ENCODE assay signal across 8 cellular contexts in genomic region chr3:13879946-13880810, GRCh38. TPM values are rescaled to one million over a fixed set of nuclear protein-coding genes. Genes with fewer than 3 reads are reported as not detected.
DNase-seq lines count a peak whose midpoint lies in the region; TF ChIP-seq lines count a peak whose summit lies in the region.

TSS of gene WNT7A (minus strand) at chr3:13880071. CDS start at chr3:13879816, 255 bp downstream.

- H3K9me3 ChIP-seq in left ventricle myocardium inferior (replicated peaks) = peaks cover 5% of the 10 kb centered on the region

- H3K27ac ChIP-seq in left ventricle myocardium inferior (replicated peaks) = no peak within 1 kb of the TSS

- intact Hi-C loops in left ventricle myocardium inferior (cut with micrococcal nuclease) = no loop called here

- H3K4me1 ChIP-seq in left ventricle myocardium inferior = peaks cover 31% of the 10 kb centered on the region

- peak; percentile 66; the same call in 1 of the 2 replicates for TF ChIP-seq RAD21 in Ishikawa (IDR thresholded peaks at IDR 0.05; ENCODE audit: low read depth)

- peaks cover 99% of the 10 kb centered on the region for H3K27me3 ChIP-seq in left ventricle myocardium inferior (ENCODE audit: low read depth)

- peak; percentile 51 for TF ChIP-seq CTCF in left ventricle myocardium inferior (IDR thresholded peaks at IDR 0.05; ENCODE audit: borderline replicate concordance)

- no peaks in the 10 kb centered on the region for H3K36me3 ChIP-seq in left ventricle myocardium inferior

- TF ChIP-seq EP300 in Ishikawa (IDR thresholded peaks at IDR 0.05; ENCODE audit: borderline replicate concordance) = no peak; the same call in 1 of the 2 replicates

- peak; percentile 33 for DNase-seq in CD1c-positive myeloid dendritic cell (ENCODE audit: extremely low spot score)
- peak; percentile 68 for DNase-seq in activated effector memory CD4-positive, alpha-beta T cell treated with Interleukin-2 at 50 U/mL for 16 hours
- DNase-seq in left ventricle myocardium inferior = no peak
- no peak for DNase-seq in renal cortical epithelial cell (ENCODE audit: low read depth)
- DNase-seq in HK-2 (ENCODE audit: unreplicated experiment) = no peak
- no peak for DNase-seq in NK-92 (lab: John Stamatoyannopoulos, UW; ENCODE audit: unreplicated experiment)
- DNase-seq in epidermal melanocyte (ENCODE audit: insufficient read length, low spot score) = no peak

- peak within 1 kb of the TSS; percentile 50 for H3K4me3 ChIP-seq in left ventricle myocardium inferior

TF ChIP-seq in Ishikawa, 13 proteins besides CTCF, POLR2A, EP300 and RAD21:
- peak; percentile 13; the same call in 1 of the 2 replicates for TF ChIP-seq NFIC (IDR thresholded peaks at IDR 0.05)
- TF ChIP-seq USF1 (IDR thresholded peaks at IDR 0.05) = no peak
- TF ChIP-seq MAX (IDR thresholded peaks at IDR 0.05) = peak; percentile 62; the same call in 1 of the 2 replicates
- TF ChIP-seq CREB1 (IDR thresholded peaks at IDR 0.05; ENCODE audit: low read depth) = no peak
- TF ChIP-seq FOXM1 (IDR thresholded peaks at IDR 0.05; ENCODE audit: borderline replicate concordance, low read depth) = 0 out of 2 replicates have a peak, but pooled peaks have one; percentile 8
- no peak for TF ChIP-seq YY1 (IDR thresholded peaks at IDR 0.05; ENCODE audit: low read depth)
- peak; percentile 83 for TF ChIP-seq EGR1 (IDR thresholded peaks at IDR 0.05)
- peak; percentile 33 for TF ChIP-seq TAF1 (IDR thresholded peaks at IDR 0.05; ENCODE audit: low read depth)
- TF ChIP-seq CEBPB (IDR thresholded peaks at IDR 0.05) = no peak
- 0 out of 2 replicates have a peak, but pooled peaks have one; percentile 8 for TF ChIP-seq TEAD4 (IDR thresholded peaks at IDR 0.05)
- TF ChIP-seq REST (IDR thresholded peaks at IDR 0.05; ENCODE audit: low read depth) = no peak
- TF ChIP-seq TCF12 (IDR thresholded peaks at IDR 0.05; ENCODE audit: low read depth) = peak; percentile 57; the same call in 1 of the 2 replicates
- peak; percentile 94 for TF ChIP-seq ZBTB7A (IDR thresholded peaks at IDR 0.05; ENCODE audit: low read depth)
TF ChIP-seq in Ishikawa: peak in this region for 8.

RNA-seq across cellular contexts. Expression of gene WNT7A, which starts in this region (rescaled TPM):
- total RNA-seq in left ventricle myocardium inferior = not detected
- total RNA-seq in renal cortical epithelial cell = 23.1 and 54.5 TPM in 2 replicates

Comparison
In these comparisons a context has a peak if more than half of its experiments do, and no peak if none do; other contexts are left out.
1. RNA of gene WNT7A (total RNA-seq): 23.1 to 54.5 TPM in renal cortical epithelial cell; not detected in left ventricle myocardium inferior (single experiment); every median in the first group is over 10 times any median in the second.
2. DNase-seq: peak in CD1c-positive myeloid dendritic cell (single experiment) and activated effector memory CD4-positive, alpha-beta T cell treated with Interleukin-2 at 50 U/mL for 16 hours (single experiment); none in left ventricle myocardium inferior (single experiment), renal cortical epithelial cell (single experiment), HK-2 (single experiment), NK-92 (single experiment) and epidermal melanocyte (single experiment).